ENCODE assay signal across 21 cellular contexts in genomic region chr6:48977573-48977972, GRCh38.
"Had no signal": no experiment of that assay in that cellular context is flagged by ENCODE, and none has a peak within 500 bp of the region (broad histone marks: within the 10 kb centered on the region; RNA-seq: fewer than 3 reads in every experiment).

No MANE protein-coding gene starts in this region.

- H3K4me2 ChIP-seq: PC-9 had no signal

- DNase-seq: Karpas-422, KG1, MG63, NCI-H1092, NCI-H1105 treated with DMSO at 0.1 percent for 48 hours, NCI-H1417 treated with DMSO at 0.1 percent for 48 hours, NCI-H187, NCI-H2029, NCI-H2081 treated with DMSO at 0.1 percent for 48 hours, NCI-H2171, NCI-H226, NCI-H446, NCI-H510A, NCI-H524 treated with DMSO at 0.1 percent for 48 hours, NCI-H69, NCI-H774, PC-9, Peyer's patch, SHP77 treated with DMSO at 0.1 percent for 48 hours, SJCRH30 had no signal

- H2AFZ ChIP-seq: PC-9 had no signal

- H3K9me3 ChIP-seq: MG63, SJCRH30 had no signal

- H3K4me3 ChIP-seq: MG63, PC-9, Peyer's patch, SJCRH30 had no signal

- H3K27ac ChIP-seq: PC-9, Peyer's patch, SJCRH30 had no signal

- H3K36me3 ChIP-seq: MG63, Peyer's patch, SJCRH30 had no signal

- H3K27me3 ChIP-seq: MG63, Peyer's patch, SJCRH30 had no signal

- ATAC-seq: Right ventricle myocardium inferior had no signal

- H3K4me1 ChIP-seq: Peyer's patch, SJCRH30 had no signal
